ENCODE assay signal across 13 cellular contexts in genomic region chr17:34370997-34371395, GRCh38. TPM values are rescaled to one million over a fixed set of nuclear protein-coding genes. Genes with fewer than 3 reads are reported as not detected.
A peak's percentile ranks its signal among the peaks of the same experiment; 100 is the strongest.
DNase-seq lines count a peak whose midpoint lies in the region; ATAC-seq and TF ChIP-seq lines count a peak whose summit lies in the region.
"Had no signal": no experiment of that assay in that cellular context is flagged by ENCODE, and none has a peak within 500 bp of the region (broad histone marks: within the 10 kb centered on the region; RNA-seq: fewer than 3 reads in every experiment).

No MANE protein-coding gene starts in this region.

- WGBS in aorta, 2 donors = 47 to 51% methylated on average over 3 of the region's 3 CpGs

- no peak overlapping the region for H3K4me2 ChIP-seq in Karpas-422 (ENCODE audit: low read depth, low read length, poor library complexity, severe bottlenecking)
- H3K4me2 ChIP-seq: PC-9 had no signal

- no peaks in the 10 kb centered on the region for H4K20me1 ChIP-seq in Karpas-422 (ENCODE audit: insufficient read depth, low read depth, low read length)

- intact Hi-C loops in aorta (cut with DNase I) = no loop called here

- H3K27me3 ChIP-seq in RWPE2 (ENCODE audit: insufficient read depth, poor library complexity, severe bottlenecking) = no peaks in the 10 kb centered on the region
- no peaks in the 10 kb centered on the region for H3K27me3 ChIP-seq in Karpas-422 (ENCODE audit: low read length)
- no peaks in the 10 kb centered on the region for H3K27me3 ChIP-seq in aorta (ENCODE audit: control insufficient read depth in 1 of 2, insufficient read depth in 2 of 2, low read length in 1 of 2)
- H3K27me3 ChIP-seq: cardiac muscle cell, right lobe of liver had no signal

- H3K9ac ChIP-seq in Karpas-422 (ENCODE audit: low read length) = no peak overlapping the region

- H3K9me2 ChIP-seq in Karpas-422 (replicated peaks; ENCODE audit: insufficient read depth, low read length) = no peaks in the 10 kb centered on the region

- H2AFZ ChIP-seq in Karpas-422 (ENCODE audit: low read length) = no peak overlapping the region
- H2AFZ ChIP-seq: PC-9 had no signal

- TF ChIP-seq CTCF in RWPE2 (IDR thresholded peaks at IDR 0.05; ENCODE audit: poor library complexity, severe bottlenecking) = no peak

- H3K79me2 ChIP-seq in Karpas-422 (ENCODE audit: low read length) = no peaks in the 10 kb centered on the region

- H3K4me1 ChIP-seq in RWPE2 (ENCODE audit: insufficient read depth, poor library complexity, severe bottlenecking) (no peaks in the 10 kb centered on the region), Karpas-422 (ENCODE audit: low read length) (no peaks in the 10 kb centered on the region), aorta (ENCODE audit: control insufficient read depth in 1 of 2, insufficient read depth in 2 of 2, low read length in 2 of 2) (no peaks in the 10 kb centered on the region)

- DNase-seq in DMS79 treated with DMSO at 0.1 percent for 48 hours (lab: John Stamatoyannopoulos, UW) (peak; percentile 79), RWPE2 (ENCODE audit: low spot score) (no peak), kidney tubule cell (ENCODE audit: low spot score) (peak; percentile 29), Karpas-422 (no peak), NCI-H2029 treated with DMSO at 0.1 percent for 48 hours (lab: John Stamatoyannopoulos, UW) (no peak), aorta (no peak), D341Med (ENCODE audit: low spot score) (no peak)
- DNase-seq: NCI-H1436, PC-9, right lobe of liver had no signal

- no peaks in the 10 kb centered on the region for H3K9me3 ChIP-seq in RWPE2 (ENCODE audit: severe bottlenecking)
- no peaks in the 10 kb centered on the region for H3K9me3 ChIP-seq in Karpas-422 (ENCODE audit: low read length)
- no peaks in the 10 kb centered on the region for H3K9me3 ChIP-seq in aorta (ENCODE audit: control insufficient read depth, low read length)
- H3K9me3 ChIP-seq: right lobe of liver had no signal

- no peak overlapping the region for H3K27ac ChIP-seq in RWPE2 (ENCODE audit: poor library complexity, severe bottlenecking)
- H3K27ac ChIP-seq in Karpas-422 (ENCODE audit: low read length) = no peak overlapping the region
- no peak overlapping the region for H3K27ac ChIP-seq in aorta (ENCODE audit: low read depth in 1 of 2, low read length in 2 of 2)
- H3K27ac ChIP-seq: cardiac muscle cell, PC-9, right lobe of liver had no signal

- H3K4me3 ChIP-seq in RWPE2 (ENCODE audit: severe bottlenecking) (no peak overlapping the region), Karpas-422 (ENCODE audit: low read length) (no peak overlapping the region), aorta (ENCODE audit: low read length in 2 of 2) (no peak overlapping the region)
- H3K4me3 ChIP-seq: cardiac muscle cell, PC-9, right lobe of liver had no signal

- H3K36me3 ChIP-seq in RWPE2 (ENCODE audit: low read depth) (no peaks in the 10 kb centered on the region), Karpas-422 (ENCODE audit: insufficient read depth, low read length) (no peaks in the 10 kb centered on the region), aorta (ENCODE audit: control insufficient read depth in 1 of 2, insufficient read depth in 2 of 2, low read length in 1 of 2) (no peaks in the 10 kb centered on the region)
- H3K36me3 ChIP-seq: cardiac muscle cell, right lobe of liver had no signal

- peak; percentile 56 for ATAC-seq in HG02798 (IDR thresholded peaks at IDR 0.05; ENCODE audit: poor library complexity, unreplicated experiment)
- peak; percentile 74 for ATAC-seq in RWPE2 (ENCODE audit: low read depth)
- ATAC-seq in aorta (ENCODE audit: low FRiP score) = no peak
- ATAC-seq: right lobe of liver had no signal

RNA-seq across cellular contexts. Expression of gene CCL1, which starts 8.0 kb away (rescaled TPM):
- total RNA-seq in Karpas-422 (2014; rRNA removed; shearing (Covaris generic); ENCODE audit: low replicate concordance) = not detected in 2 replicates
- not detected for total RNA-seq in aorta
- not detected for polyA plus RNA-seq in aorta
- total RNA-seq: cardiac muscle cell, PC-9, right lobe of liver had no signal
- polyA plus RNA-seq: cardiac muscle cell, esophagus had no signal

RNA-seq across cellular contexts. Expression of gene CCL13, which starts 14.7 kb away (rescaled TPM):
- not detected in 2 replicates for total RNA-seq in Karpas-422 (2014; rRNA removed; shearing (Covaris generic); ENCODE audit: low replicate concordance)
- total RNA-seq in aorta = 10 to 100 TPM in 1 of 2 donors, 1 to 10 TPM in 1; 5.4 to 10.4 TPM
- polyA plus RNA-seq in aorta = 1 to 10 TPM in 1 of 2 donors, not detected in 1; 1.1 TPM
- total RNA-seq: cardiac muscle cell, PC-9 had no signal
- polyA plus RNA-seq: cardiac muscle cell had no signal

RNA-seq across cellular contexts. Expression of gene CCL8, which starts 51.8 kb away (rescaled TPM):
- total RNA-seq in Karpas-422 (2014; rRNA removed; shearing (Covaris generic); ENCODE audit: low replicate concordance) = not detected in 2 replicates
- total RNA-seq in aorta = 1 to 10 TPM; 3.6 to 4.5 TPM
- polyA plus RNA-seq in aorta = 1 to 10 TPM; 1.9 to 6.6 TPM
- total RNA-seq: cardiac muscle cell, PC-9 had no signal
- polyA plus RNA-seq: cardiac muscle cell had no signal

Comparison
In these comparisons a context has a peak if more than half of its experiments do, and no peak if none do; other contexts are left out.
1. DNase-seq: peak in DMS79 treated with DMSO at 0.1 percent for 48 hours (single experiment) and kidney tubule cell (single experiment); none in RWPE2 (single experiment), Karpas-422 (single experiment), NCI-H2029 treated with DMSO at 0.1 percent for 48 hours (single experiment), aorta (0 of 2) and D341Med (single experiment).